ENCODE assay signal across 1 cellular context in genomic region chr22:41517172-41518047, GRCh38.
TF ChIP-seq lines count a peak whose summit lies in the region.

No MANE protein-coding gene starts in this region.

TF ChIP-seq in HepG2, 621 proteins besides CTCF, POLR2A, EP300 and RAD21 (continued from another document and continues in another):
- TF ChIP-seq HNF1B (CRISPR knock-in tag; IDR thresholded peaks at IDR 0.05) (0 out of 2 replicates have a peak, but pooled peaks have one; percentile 51), MED1 (CRISPR knock-in tag; IDR thresholded peaks at IDR 0.05) (no peak), RELA (CRISPR knock-in tag; IDR thresholded peaks at IDR 0.05) (no peak), GATAD2A (CRISPR knock-in tag; IDR thresholded peaks at IDR 0.05) (no peak), PHB2 (IDR thresholded peaks at IDR 0.05; ENCODE audit: partially characterized antibody) (no peak), NKX3-1 (CRISPR knock-in tag; IDR thresholded peaks at IDR 0.05) (no peak), ZNF687 (CRISPR knock-in tag; IDR thresholded peaks at IDR 0.05) (peak; percentile 16; the same call in 1 of the 2 replicates), SMC3 (IDR thresholded peaks at IDR 0.05; ENCODE audit: low read length) (peak; percentile 70; the same call in 1 of the 2 replicates), TFAP4 (IDR thresholded peaks at IDR 0.05; ENCODE audit: borderline replicate concordance, low read depth) (no peak), MEIS1 (CRISPR knock-in tag; IDR thresholded peaks at IDR 0.05; ENCODE audit: borderline replicate concordance) (no peak), HNF1A (IDR thresholded peaks at IDR 0.05; ENCODE audit: low read depth) (no peak), HNF1A (CRISPR knock-in tag; IDR thresholded peaks at IDR 0.05; ENCODE audit: borderline replicate concordance) (no peak), ARID5B (CRISPR knock-in tag; IDR thresholded peaks at IDR 0.05) (no peak), TCF7L2 (IDR thresholded peaks at IDR 0.05; ENCODE audit: low read depth, low read length) (no peak), HNRNPL (IDR thresholded peaks at IDR 0.05; ENCODE audit: low read depth, low read length) (0 out of 2 replicates have a peak, but pooled peaks have one; percentile 21), SNAPC2 (CRISPR knock-in tag; IDR thresholded peaks at IDR 0.05) (no peak), AKNA (CRISPR knock-in tag; IDR thresholded peaks at IDR 0.05; ENCODE audit: borderline replicate concordance) (no peak), SNAI1 (CRISPR knock-in tag; IDR thresholded peaks at IDR 0.05; ENCODE audit: borderline replicate concordance) (no peak), HHEX (CRISPR knock-in tag; IDR thresholded peaks at IDR 0.05) (no peak), ZSCAN5A (CRISPR knock-in tag; IDR thresholded peaks at IDR 0.05; ENCODE audit: borderline replicate concordance) (no peak), SMAD1 (CRISPR knock-in tag; IDR thresholded peaks at IDR 0.05; ENCODE audit: borderline replicate concordance, low read depth) (no peak), RNF219 (CRISPR knock-in tag; IDR thresholded peaks at IDR 0.05) (no peak), LRRFIP1 (CRISPR knock-in tag; conservative IDR thresholded peaks at IDR 0.05) (no peak), ZNF329 (CRISPR knock-in tag; IDR thresholded peaks at IDR 0.05; ENCODE audit: low read depth) (no peak)
